Comparison of ENCODE assay signal across 8 cellular contexts in genomic region chr6:28542440-28543293, GRCh38. TPM values are rescaled to one million over a fixed set of nuclear protein-coding genes. Genes with fewer than 3 reads are reported as not detected.
DNase-seq lines count a peak whose midpoint lies in the region; ATAC-seq and TF ChIP-seq lines count a peak whose summit lies in the region.

No MANE protein-coding gene starts in this region.

- no peak overlapping the region for H2AFZ ChIP-seq in neural cell (ENCODE audit: low read depth, low read length)

- no peaks in the 10 kb centered on the region for H3K9me2 ChIP-seq in neural cell (ENCODE audit: insufficient read depth, low read length)

- peak overlapping the region; percentile 74 for H3K4me3 Mint-ChIP-seq in activated CD8-positive, alpha-beta T cell treated with anti-CD3 and anti-CD28 coated beads, Interleukin-2, amount 10 ng/mL, durations not matched to agents 7 days and 5 days

- peak overlapping the region; percentile 86 for H3K27ac ChIP-seq in 22Rv1
- H3K27ac ChIP-seq in neural cell (ENCODE audit: low read length): no peak overlapping the region

- no peaks in the 10 kb centered on the region for H3K27me3 ChIP-seq in neural cell (ENCODE audit: insufficient read depth, low read depth, low read length)

- DNase-seq in NCI-H82 treated with DMSO at 0.1 percent for 48 hours (lab: John Stamatoyannopoulos, UW; ENCODE audit: unreplicated experiment) (peak; percentile 74), epithelial cell of esophagus (ENCODE audit: low read depth) (peak; percentile 83), NCI-H2196 (lab: John Stamatoyannopoulos, UW; ENCODE audit: unreplicated experiment) (no peak)
- DNase-seq in activated CD8-positive, alpha-beta T cell treated with anti-CD3 and anti-CD28 coated beads, Interleukin-2, amount 10 ng/mL, durations not matched to agents 7 days and 5 days: peak; percentile 69

- peaks cover 2% of the 10 kb centered on the region for H3K36me3 Mint-ChIP-seq in activated CD8-positive, alpha-beta T cell treated with anti-CD3 and anti-CD28 coated beads, Interleukin-2, amount 10 ng/mL, durations not matched to agents 7 days and 5 days (ENCODE audit: low read depth)

- H3K9ac ChIP-seq in neural cell (ENCODE audit: low read length): no peak overlapping the region

- H3F3A ChIP-seq in neural cell (ENCODE audit: insufficient read depth, low read length, poor library complexity, severe bottlenecking): no peaks in the 10 kb centered on the region

- POLR2A ChIA-PET in activated CD8-positive, alpha-beta T cell treated with anti-CD3 and anti-CD28 coated beads, Interleukin-2, amount 10 ng/mL, durations not matched to agents 7 days and 5 days (lab: Charles Lee): interaction anchor here (1.2 kb wide), 1 partner anchor 193 kb away, joined by 4 read pairs; the partner anchor contains the start of gene ZKSCAN3

- H3K4me1 Mint-ChIP-seq in activated CD8-positive, alpha-beta T cell treated with anti-CD3 and anti-CD28 coated beads, Interleukin-2, amount 10 ng/mL, durations not matched to agents 7 days and 5 days (ENCODE audit: low read depth): peaks cover 25% of the 10 kb centered on the region

- peak; percentile 88 for TF ChIP-seq CTCF in 22Rv1 (IDR thresholded peaks at IDR 0.05)
- peak; percentile 61 for TF ChIP-seq CTCF in GM12875 (IDR thresholded peaks at IDR 0.05; ENCODE audit: borderline replicate concordance, insufficient read depth, low read depth, low read length)
- TF ChIP-seq CTCF in epithelial cell of esophagus (IDR thresholded peaks at IDR 0.05; ENCODE audit: insufficient read depth, low read depth, low read length, missing control alignments): peak; percentile 72
- TF ChIP-seq CTCF in neural cell (IDR thresholded peaks at IDR 0.05; ENCODE audit: poor library complexity, severe bottlenecking): peak; percentile 62

- H3K9me3 ChIP-seq in neural cell (ENCODE audit: low read length): no peaks in the 10 kb centered on the region

- H3K4me3 ChIP-seq in GM12875 (ENCODE audit: low read depth, low read length) (peak overlapping the region; percentile 40), epithelial cell of esophagus (ENCODE audit: low read length) (peak overlapping the region; percentile 64), neural cell (ENCODE audit: low read length) (peak overlapping the region; percentile 65)

- peaks cover 6% of the 10 kb centered on the region for H3K9me3 Mint-ChIP-seq in activated CD8-positive, alpha-beta T cell treated with anti-CD3 and anti-CD28 coated beads, Interleukin-2, amount 10 ng/mL, durations not matched to agents 7 days and 5 days (ENCODE audit: insufficient read depth)

- H3K27ac Mint-ChIP-seq in activated CD8-positive, alpha-beta T cell treated with anti-CD3 and anti-CD28 coated beads, Interleukin-2, amount 10 ng/mL, durations not matched to agents 7 days and 5 days: peak overlapping the region; percentile 65

- no peaks in the 10 kb centered on the region for H4K20me1 ChIP-seq in neural cell (ENCODE audit: insufficient read depth)

- CTCF ChIA-PET in activated CD8-positive, alpha-beta T cell treated with anti-CD3 and anti-CD28 coated beads, Interleukin-2, amount 10 ng/mL, durations not matched to agents 7 days and 5 days (lab: Charles Lee): interaction anchor here (0.8 to 1.8 kb wide), 19 partner anchors 9 to 193 kb away, joined by 3 to 9 read pairs (median 4); partner anchors contain the start of genes GPX6 and ZKSCAN3

- H3K4me2 ChIP-seq in neural cell (ENCODE audit: low read length): peak overlapping the region; percentile 80

- peaks cover 61% of the 10 kb centered on the region for H3K27me3 Mint-ChIP-seq in activated CD8-positive, alpha-beta T cell treated with anti-CD3 and anti-CD28 coated beads, Interleukin-2, amount 10 ng/mL, durations not matched to agents 7 days and 5 days (ENCODE audit: low read depth)

- H3K79me2 ChIP-seq in neural cell (replicated peaks; ENCODE audit: insufficient read depth, low read length): no peaks in the 10 kb centered on the region

- peak; percentile 44 for TF ChIP-seq RAD21 in neural cell (conservative IDR thresholded peaks at IDR 0.05)

- no peak for TF ChIP-seq EP300 in neural cell (conservative IDR thresholded peaks at IDR 0.05; ENCODE audit: poor library complexity, severe bottlenecking)

- H3K36me3 ChIP-seq in neural cell (ENCODE audit: insufficient read depth, low read length): no peaks in the 10 kb centered on the region

- peak; percentile 53 for ATAC-seq in HG03439 (IDR thresholded peaks at IDR 0.05; ENCODE audit: unreplicated experiment)
- ATAC-seq in activated CD8-positive, alpha-beta T cell treated with anti-CD3 and anti-CD28 coated beads, Interleukin-2, amount 10 ng/mL, durations not matched to agents 7 days and 5 days: peak; percentile 81

TF ChIP-seq in neural cell, 6 proteins besides CTCF, POLR2A, EP300 and RAD21:
- TF ChIP-seq POLR2AphosphoS5 (IDR thresholded peaks at IDR 0.05) (no peak), SMC3 (conservative IDR thresholded peaks at IDR 0.05; ENCODE audit: poor library complexity) (peak; percentile 52), EZH2 (IDR thresholded peaks at IDR 0.05; ENCODE audit: borderline replicate concordance, insufficient read depth, low read length, poor library complexity, severe bottlenecking) (no peak), TAF1 (IDR thresholded peaks at IDR 0.05; ENCODE audit: low read depth) (peak; percentile 40), MXI1 (conservative IDR thresholded peaks at IDR 0.05; ENCODE audit: poor library complexity, severe bottlenecking) (no peak)
- TF ChIP-seq, protein P1, sequence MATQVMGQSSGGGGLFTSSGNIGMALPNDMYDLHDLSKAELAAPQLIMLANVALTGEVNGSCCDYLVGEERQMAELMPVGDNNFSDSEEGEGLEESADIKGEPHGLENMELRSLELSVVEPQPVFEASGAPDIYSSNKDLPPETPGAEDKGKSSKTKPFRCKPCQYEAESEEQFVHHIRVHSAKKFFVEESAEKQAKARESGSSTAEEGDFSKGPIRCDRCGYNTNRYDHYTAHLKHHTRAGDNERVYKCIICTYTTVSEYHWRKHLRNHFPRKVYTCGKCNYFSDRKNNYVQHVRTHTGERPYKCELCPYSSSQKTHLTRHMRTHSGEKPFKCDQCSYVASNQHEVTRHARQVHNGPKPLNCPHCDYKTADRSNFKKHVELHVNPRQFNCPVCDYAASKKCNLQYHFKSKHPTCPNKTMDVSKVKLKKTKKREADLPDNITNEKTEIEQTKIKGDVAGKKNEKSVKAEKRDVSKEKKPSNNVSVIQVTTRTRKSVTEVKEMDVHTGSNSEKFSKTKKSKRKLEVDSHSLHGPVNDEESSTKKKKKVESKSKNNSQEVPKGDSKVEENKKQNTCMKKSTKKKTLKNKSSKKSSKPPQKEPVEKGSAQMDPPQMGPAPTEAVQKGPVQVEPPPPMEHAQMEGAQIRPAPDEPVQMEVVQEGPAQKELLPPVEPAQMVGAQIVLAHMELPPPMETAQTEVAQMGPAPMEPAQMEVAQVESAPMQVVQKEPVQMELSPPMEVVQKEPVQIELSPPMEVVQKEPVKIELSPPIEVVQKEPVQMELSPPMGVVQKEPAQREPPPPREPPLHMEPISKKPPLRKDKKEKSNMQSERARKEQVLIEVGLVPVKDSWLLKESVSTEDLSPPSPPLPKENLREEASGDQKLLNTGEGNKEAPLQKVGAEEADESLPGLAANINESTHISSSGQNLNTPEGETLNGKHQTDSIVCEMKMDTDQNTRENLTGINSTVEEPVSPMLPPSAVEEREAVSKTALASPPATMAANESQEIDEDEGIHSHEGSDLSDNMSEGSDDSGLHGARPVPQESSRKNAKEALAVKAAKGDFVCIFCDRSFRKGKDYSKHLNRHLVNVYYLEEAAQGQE (IDR thresholded peaks at IDR 0.05; ENCODE audit: borderline replicate concordance): no peak

RNA-seq across cellular contexts. Expression of gene GPX5, which starts 17.0 kb away (rescaled TPM):
- not detected for total RNA-seq in activated CD8-positive, alpha-beta T cell treated with anti-CD3 and anti-CD28 coated beads, Interleukin-2, amount 10 ng/mL, durations not matched to agents 7 days and 5 days
- polyA plus RNA-seq in neural cell: not detected in 2 replicates
- not detected in 2 replicates for polyA minus RNA-seq in neural cell

RNA-seq across cellular contexts. Expression of gene GPX6, which starts 27.1 kb away (rescaled TPM):
- not detected for total RNA-seq in activated CD8-positive, alpha-beta T cell treated with anti-CD3 and anti-CD28 coated beads, Interleukin-2, amount 10 ng/mL, durations not matched to agents 7 days and 5 days
- polyA plus RNA-seq in neural cell: not detected in 2 replicates
- polyA minus RNA-seq in neural cell: not detected in 2 replicates
